Comparison of ENCODE assay signal across 12 cellular contexts in genomic region chr20:41174782-41175181, GRCh38. TPM values are rescaled to one million over a fixed set of nuclear protein-coding genes. Genes with fewer than 3 reads are reported as not detected.
A peak's percentile ranks its signal among the peaks of the same experiment; 100 is the strongest.
DNase-seq lines count a peak whose midpoint lies in the region; ATAC-seq and TF ChIP-seq lines count a peak whose summit lies in the region.
"Had no signal": no experiment of that assay in that cellular context is flagged by ENCODE, and none has a peak within 500 bp of the region (broad histone marks: within the 10 kb centered on the region; RNA-seq: fewer than 3 reads in every experiment).

No MANE protein-coding gene starts in this region.

- TF ChIP-seq CTCF in RWPE2 (IDR thresholded peaks at IDR 0.05; ENCODE audit: poor library complexity, severe bottlenecking) = no peak

- H3K36me3 Mint-ChIP-seq in CD8-positive, alpha-beta memory T cell = peaks cover 0 to 83% (median 20%) of the 10 kb centered on the region in 3 donors

- H3K27ac ChIP-seq in CD8-positive, alpha-beta memory T cell (ENCODE audit: low read depth, low read length) = no peak overlapping the region
- peak overlapping the region; percentile 81 for H3K27ac ChIP-seq in RWPE2 (ENCODE audit: poor library complexity, severe bottlenecking)

- no peak overlapping the region for H3K4me3 Mint-ChIP-seq in CD8-positive, alpha-beta memory T cell

- H3K27me3 Mint-ChIP-seq in CD8-positive, alpha-beta memory T cell = no peaks in the 10 kb centered on the region

- H3K27ac Mint-ChIP-seq in CD8-positive, alpha-beta memory T cell = peak overlapping the region in 6 of 8 donors; percentile 6 to 63 (median 57)

- POLR2A ChIA-PET in CD8-positive, alpha-beta memory T cell (lab: Charles Lee) = interaction anchor here (1.0 kb wide), 1 partner anchor 33 kb away, joined by 4 read pairs; no protein-coding TSS in a partner anchor

- H3K4me3 ChIP-seq in CD8-positive, alpha-beta memory T cell (ENCODE audit: low read length) = no peak overlapping the region
- H3K4me3 ChIP-seq in RWPE2 (ENCODE audit: severe bottlenecking) = no peak overlapping the region

- intact Hi-C loops in posterior vena cava (cut with DNase I) = loop anchor here (5.0 to 10.0 kb wide), 3 partner anchors 58 to 1077 kb away; no protein-coding TSS in a partner anchor

- H3K36me3 ChIP-seq in CD8-positive, alpha-beta memory T cell (ENCODE audit: insufficient read depth, low read length) = peaks cover 52% of the 10 kb centered on the region
- H3K36me3 ChIP-seq in RWPE2 (ENCODE audit: low read depth) = peaks cover 81% of the 10 kb centered on the region

- CTCF ChIA-PET in CD8-positive, alpha-beta memory T cell (lab: Charles Lee) = interaction anchor here (0.9 to 3.6 kb wide), 2 partner anchors 40 to 57 kb away, joined by 3 to 31 read pairs; no protein-coding TSS in a partner anchor

- no peaks in the 10 kb centered on the region for H3K4me1 ChIP-seq in CD8-positive, alpha-beta memory T cell (ENCODE audit: insufficient read depth, low read length)
- H3K4me1 ChIP-seq in RWPE2 (ENCODE audit: insufficient read depth, poor library complexity, severe bottlenecking) = peaks cover 19% of the 10 kb centered on the region

- no peaks in the 10 kb centered on the region for H3K9me3 Mint-ChIP-seq in CD8-positive, alpha-beta memory T cell

- H3K9me3 ChIP-seq in CD8-positive, alpha-beta memory T cell (ENCODE audit: low read length) = no peaks in the 10 kb centered on the region
- no peaks in the 10 kb centered on the region for H3K9me3 ChIP-seq in RWPE2 (ENCODE audit: severe bottlenecking)

- no peak for ATAC-seq in RWPE2 (ENCODE audit: low read depth)

- H3K27me3 ChIP-seq in CD8-positive, alpha-beta memory T cell (ENCODE audit: insufficient read depth, low read length, poor library complexity, severe bottlenecking) = no peaks in the 10 kb centered on the region
- H3K27me3 ChIP-seq in RWPE2 (ENCODE audit: insufficient read depth, poor library complexity, severe bottlenecking) = no peaks in the 10 kb centered on the region

- DNase-seq in CD8-positive, alpha-beta memory T cell = no peak
- DNase-seq in RWPE2 (ENCODE audit: low spot score) = peak; percentile 51
- DNase-seq in epidermal melanocyte (ENCODE audit: insufficient read length, low spot score) = peak; percentile 51
- DNase-seq in posterior vena cava (ENCODE audit: low spot score) = peak; percentile 41
- no peak for DNase-seq in medulla oblongata (ENCODE audit: extremely low spot score)
- DNase-seq in C1 segment of cervical spinal cord (lab: John Stamatoyannopoulos, UW) = no peak
- no peak for DNase-seq in HuH-7 (ENCODE audit: low spot score)
- DNase-seq in activated gamma-delta T cell (lab: John Stamatoyannopoulos, UW) = no peak
- DNase-seq: activated CD8-positive, alpha-beta memory T cell treated with anti-CD3 and anti-CD28 coated beads, Interleukin-2, amount 50 U/mL, for 4 hours; midbrain; NCI-H1092 treated with DMSO at 0.1 percent for 48 hours; SHP77 had no signal

- peaks cover 25 to 33% (median 28%) of the 10 kb centered on the region in 3 donors for H3K4me1 Mint-ChIP-seq in CD8-positive, alpha-beta memory T cell

RNA-seq across cellular contexts. Expression of gene PLCG1, which starts 37.4 kb away (rescaled TPM):
- 100 to 1,000 TPM; 104 to 108 TPM for total RNA-seq in CD8-positive, alpha-beta memory T cell
- polyA plus RNA-seq in CD8-positive, alpha-beta memory T cell = 73.5 TPM
- total RNA-seq in posterior vena cava = 10 to 100 TPM; 81.0 to 83.0 TPM

Comparison
In these comparisons a context has a peak if more than half of its experiments do, and no peak if none do; other contexts are left out.
1. DNase-seq: peak in RWPE2 (single experiment), epidermal melanocyte (single experiment) and posterior vena cava (single experiment); none in CD8-positive, alpha-beta memory T cell (0 of 5), medulla oblongata (single experiment), C1 segment of cervical spinal cord (0 of 14), HuH-7 (single experiment) and activated gamma-delta T cell (single experiment).